Comparison of ENCODE assay signal across 11 cellular contexts in genomic region chr5:140672455-140673186, GRCh38. TPM values are rescaled to one million over a fixed set of nuclear protein-coding genes. Genes with fewer than 3 reads are reported as not detected.
A peak's percentile ranks its signal among the peaks of the same experiment; 100 is the strongest.
DNase-seq lines count a peak whose midpoint lies in the region; ATAC-seq and TF ChIP-seq lines count a peak whose summit lies in the region.
"Had no signal": no experiment of that assay in that cellular context is flagged by ENCODE, and none has a peak within 500 bp of the region (broad histone marks: within the 10 kb centered on the region; RNA-seq: fewer than 3 reads in every experiment).

No MANE protein-coding gene starts in this region.

- H3K4me1 ChIP-seq in right lobe of liver = no peaks in the 10 kb centered on the region

- peaks cover 27% of the 10 kb centered on the region for H3K36me3 Mint-ChIP-seq in chondrocyte (ENCODE audit: low read depth)

- WGBS in right lobe of liver (ENCODE audit: insufficient coverage, low coverage, low lambda C conversion rate, missing lambda C conversion rate) = 75% methylated on average over 17 of the region's 70 CpGs

- H3K36me3 ChIP-seq in GM06990 (ENCODE audit: control insufficient read depth, insufficient read depth, low read length) (peaks cover 51% of the 10 kb centered on the region), right lobe of liver (peaks cover 0 to 63% (median 17%) of the 10 kb centered on the region in 4 donors)

- no peaks in the 10 kb centered on the region for H3K27me3 Mint-ChIP-seq in chondrocyte (ENCODE audit: low read depth)

- no peaks in the 10 kb centered on the region for H3K9me3 ChIP-seq in right lobe of liver

- no peak overlapping the region for H3K4me3 ChIP-seq in GM06990 (replicated peaks; ENCODE audit: low read depth, low read length)
- H3K4me3 ChIP-seq in coronary artery = peak overlapping the region; percentile 42
- no peak overlapping the region for H3K4me3 ChIP-seq in right lobe of liver

- no peaks in the 10 kb centered on the region for H3K9me3 Mint-ChIP-seq in chondrocyte (ENCODE audit: low read depth)
- H3K9me3 Mint-ChIP-seq: activated T-helper 2 cell treated with anti-CD3 and anti-CD28 coated beads, Interferon-gamma antibody, Interleukin-2, Interleukin-4, amounts not matched to agents 10 μg/mL and 5 μg/mL and 100 μg/mL, durations not matched to agents 14 hours and 24 hours and 36 hours; neural crest cell had no signal

- DNase-seq in AG20443 (ENCODE audit: low spot score) (peak; percentile 20), GM06990 (ENCODE audit: extremely low read depth, insufficient read length) (peak; percentile 26), coronary artery (ENCODE audit: low spot score) (no peak), right lobe of liver (peak in 2 of 3 donors; percentile 44 to 62), chondrocyte (ENCODE audit: low spot score) (no peak), DMS79 (lab: John Stamatoyannopoulos, UW) (no peak), NOMO-1 treated with dmso at 0.1 percent for 144 hours (lab: John Stamatoyannopoulos, UW; ENCODE audit: unreplicated experiment) (no peak)
- no peak for DNase-seq in activated CD8-positive, alpha-beta memory T cell treated with anti-CD3 and anti-CD28 coated beads, Interleukin-2, amount 50 U/mL, for 48 hours
- DNase-seq: NCI-H1417 treated with DMSO at 0.1 percent for 48 hours had no signal

- H3K4me3 Mint-ChIP-seq in chondrocyte (ENCODE audit: unreplicated experiment) = no peak overlapping the region
- H3K4me3 Mint-ChIP-seq: neural crest cell had no signal

- intact Hi-C loops in right lobe of liver (cut with DNase I) = no loop called here

- no peak overlapping the region for H3K27ac ChIP-seq in coronary artery
- no peak overlapping the region for H3K27ac ChIP-seq in right lobe of liver

- H3K27me3 ChIP-seq in GM06990 (replicated peaks; ENCODE audit: control insufficient read depth, insufficient read depth, low read length) = no peaks in the 10 kb centered on the region
- H3K27me3 ChIP-seq in right lobe of liver = no peaks in the 10 kb centered on the region

- TF ChIP-seq CTCF in GM06990 (IDR thresholded peaks at IDR 0.05; ENCODE audit: insufficient read depth, low read length, poor library complexity, severe bottlenecking) (no peak), coronary artery (IDR thresholded peaks at IDR 0.05) (no peak), right lobe of liver (IDR thresholded peaks at IDR 0.05) (no peak), chondrocyte (IDR thresholded peaks at IDR 0.05) (no peak)

- H3K27ac Mint-ChIP-seq in chondrocyte (ENCODE audit: unreplicated experiment) = no peak overlapping the region
- H3K27ac Mint-ChIP-seq: activated T-helper 2 cell treated with anti-CD3 and anti-CD28 coated beads, Interferon-gamma antibody, Interleukin-2, Interleukin-4, amounts not matched to agents 10 μg/mL and 5 μg/mL and 100 μg/mL, durations not matched to agents 14 hours and 24 hours and 36 hours had no signal

- TF ChIP-seq POLR2A in right lobe of liver (IDR thresholded peaks at IDR 0.05) = no peak

- peaks cover 3% of the 10 kb centered on the region for H3K4me1 Mint-ChIP-seq in chondrocyte (ENCODE audit: low read depth)

- peak; percentile 22 to 62 (median 34) for ATAC-seq in right lobe of liver

RNA-seq across cellular contexts. Expression of gene DND1, which starts 0.8 kb away (rescaled TPM):
- 1 to 10 TPM in 1 of 6 experiments, under 1 TPM in 5; 0.27 to 1.4 (median 0.69) TPM for total RNA-seq in right lobe of liver
- 1.3 to 1.5 TPM (median 1.3 TPM) in 3 replicates for total RNA-seq in chondrocyte

RNA-seq across cellular contexts. Expression of gene WDR55, which starts 7.9 kb away (rescaled TPM):
- total RNA-seq in right lobe of liver = 10 to 100 TPM; 13.3 to 18.4 (median 15.0) TPM
- total RNA-seq in chondrocyte = 24.5 to 31.4 TPM (median 24.6 TPM) in 3 replicates

RNA-seq across cellular contexts. Expression of gene HARS1, which starts 18.5 kb away (rescaled TPM):
- total RNA-seq in right lobe of liver = 10 to 100 TPM; 22.8 to 46.6 (median 37.0) TPM
- 62.9 to 83.4 TPM (median 67.5 TPM) in 3 replicates for total RNA-seq in chondrocyte

RNA-seq across cellular contexts. Expression of gene HARS2, which starts 18.6 kb away (rescaled TPM):
- total RNA-seq in right lobe of liver (10 to 100 TPM in 4 of 6 experiments, 1 to 10 TPM in 2; 8.5 to 13.9 (median 11.5) TPM), chondrocyte (22.8 to 27.4 TPM (median 22.8 TPM) in 3 replicates)

RNA-seq across cellular contexts. Expression of gene IK, which starts 25.0 kb away (rescaled TPM):
- total RNA-seq in right lobe of liver = 10 to 100 TPM; 26.6 to 50.7 (median 30.3) TPM
- 56.6 to 81.4 TPM (median 59.7 TPM) in 3 replicates for total RNA-seq in chondrocyte

Comparison
In these comparisons a context has a peak if more than half of its experiments do, and no peak if none do; other contexts are left out.
1. DNase-seq: peak in AG20443 (single experiment), GM06990 (single experiment) and right lobe of liver (2 of 3); none in coronary artery (single experiment), chondrocyte (single experiment), DMS79 (single experiment), activated CD8-positive, alpha-beta memory T cell treated with anti-CD3 and anti-CD28 coated beads, Interleukin-2, amount 50 U/mL, for 48 hours (single experiment) and NOMO-1 treated with dmso at 0.1 percent for 144 hours (single experiment).